In genomic region chr3:124607163-124607562, GRCh38 we compare ENCODE assay signal across 17 cellular contexts.
A peak's percentile ranks its signal among the peaks of the same experiment; 100 is the strongest.
DNase-seq lines count a peak whose midpoint lies in the region; ATAC-seq, FAIRE-seq and TF ChIP-seq lines count a peak whose summit lies in the region.
"Had no signal": no experiment of that assay in that cellular context is flagged by ENCODE, and none has a peak within 500 bp of the region (broad histone marks: within the 10 kb centered on the region; RNA-seq: fewer than 3 reads in every experiment).

No MANE protein-coding gene starts in this region.

- POLR2A ChIA-PET in PC-3 (lab: Charles Lee; ENCODE audit: unreplicated experiment) = no interaction called here

- H3K4me3 ChIP-seq in PC-3 (ENCODE audit: low read length) (peak overlapping the region; percentile 14; the same call in 1 of the 2 replicates), epithelial cell of esophagus (ENCODE audit: low read length) (no peak overlapping the region), mucosa of descending colon (no peak overlapping the region)
- H3K4me3 ChIP-seq: esophagus squamous epithelium, testis had no signal

- H3K79me2 ChIP-seq in PC-3 (ENCODE audit: low read length) = no peaks in the 10 kb centered on the region

- H3K36me3 ChIP-seq in PC-3 (ENCODE audit: low read depth, low read length) = no peaks in the 10 kb centered on the region
- H3K36me3 ChIP-seq in mucosa of descending colon (ENCODE audit: low read depth) = no peaks in the 10 kb centered on the region
- H3K36me3 ChIP-seq: esophagus squamous epithelium had no signal

- TF ChIP-seq CTCF in PC-3 (conservative IDR thresholded peaks at IDR 0.05; ENCODE audit: low read depth, low read length) (no peak), epithelial cell of esophagus (IDR thresholded peaks at IDR 0.05; ENCODE audit: insufficient read depth, low read depth, low read length, missing control alignments) (no peak), mucosa of descending colon (IDR thresholded peaks at IDR 0.05) (no peak)

- H2AFZ ChIP-seq in PC-3 (ENCODE audit: low read length) = no peak overlapping the region

- H3K4me2 ChIP-seq in PC-3 (ENCODE audit: low read length) = peak overlapping the region; percentile 62

- no peaks in the 10 kb centered on the region for H3K27me3 ChIP-seq in PC-3 (ENCODE audit: low read length)
- H3K27me3 ChIP-seq: esophagus squamous epithelium, testis had no signal

- H3K4me1 ChIP-seq in PC-3 (ENCODE audit: insufficient read depth, low read length) (peaks cover 33% of the 10 kb centered on the region), mucosa of descending colon (ENCODE audit: low read depth) (peaks cover 26% of the 10 kb centered on the region)
- H3K4me1 ChIP-seq: testis had no signal

- no peaks in the 10 kb centered on the region for H3F3A ChIP-seq in PC-3 (ENCODE audit: low read length, unreplicated experiment)

- DNase-seq in ELR (ENCODE audit: low read depth) (peak; percentile 44), PC-3 (peak; percentile 96), epithelial cell of esophagus (ENCODE audit: low read depth) (peak; percentile 85), mucosa of descending colon (no peak), midbrain (lab: John Stamatoyannopoulos, UW) (no peak), GM12892 (ENCODE audit: insufficient read length) (no peak)
- DNase-seq: activated CD4-positive, alpha-beta T cell treated with anti-CD3 and anti-CD28 coated beads, Interleukin-2, amount 50 U/mL, for 1 hour; CD4-positive, alpha-beta memory T cell; esophagus squamous epithelium; kidney; MV-4-11; small intestine; T-helper 2 cell; testis had no signal

- H3K27ac ChIP-seq in PC-3 (ENCODE audit: low read length) = peak overlapping the region; percentile 46
- H3K27ac ChIP-seq: testis had no signal

- no peak for TF ChIP-seq POLR2A in GM12892 (IDR thresholded peaks at IDR 0.05; ENCODE audit: low read depth, low read length)

- H3K9ac ChIP-seq in PC-3 (ENCODE audit: low read length) = no peak overlapping the region

- no peak for FAIRE-seq in GM12892 (lab: Jason Lieb, UNC)
- FAIRE-seq: kidney, small intestine had no signal

- CTCF ChIA-PET in PC-3 (lab: Charles Lee) = no interaction called here

- ATAC-seq in PC-3 (peak; percentile 99), mucosa of descending colon (peak; percentile 44), GM19328 (IDR thresholded peaks at IDR 0.05; ENCODE audit: unreplicated experiment) (no peak), HG03175 (IDR thresholded peaks at IDR 0.05; ENCODE audit: unreplicated experiment) (no peak)
- ATAC-seq: natural killer cell treated with Interleukin-12 subunit alpha and Interleukin-12 subunit beta and Interleukin-15 and Interleukin-18, amount 100 ng/mL, for 72 hours had no signal

- intact Hi-C loops in PC-3 (cut with micrococcal nuclease) = loop anchor here (10.0 kb wide), 1 partner anchor 58 kb away; no protein-coding TSS in a partner anchor
- intact Hi-C loops in mucosa of descending colon (cut with DNase I, micrococcal nuclease) = no loop called here

- H3K9me3 ChIP-seq in PC-3 (ENCODE audit: low read length) (no peaks in the 10 kb centered on the region), mucosa of descending colon (no peaks in the 10 kb centered on the region)
- H3K9me3 ChIP-seq: esophagus squamous epithelium, testis had no signal

- H4K20me1 ChIP-seq in PC-3 (ENCODE audit: low read length) = no peaks in the 10 kb centered on the region

- no TSS peak for BruUV-seq in PC-3 (replicated peaks; lab: Mats Ljungman, UMichigan)

- H3K9me2 ChIP-seq in PC-3 (replicated peaks; ENCODE audit: low read length) = 0 out of 2 replicates have a peak, but pooled peaks cover 4% of the 10 kb centered on the region

Comparison
In these comparisons a context has a peak if more than half of its experiments do, and no peak if none do; other contexts are left out.
1. DNase-seq: peak in ELR (single experiment), PC-3 (single experiment) and epithelial cell of esophagus (single experiment); none in mucosa of descending colon (0 of 3), midbrain (single experiment) and GM12892 (single experiment).
2. ATAC-seq: peak in PC-3 (single experiment) and mucosa of descending colon (single experiment); none in GM19328 (single experiment) and HG03175 (single experiment).